Comparison of ENCODE assay signal across 8 cellular contexts in the genomic region with DNA sequence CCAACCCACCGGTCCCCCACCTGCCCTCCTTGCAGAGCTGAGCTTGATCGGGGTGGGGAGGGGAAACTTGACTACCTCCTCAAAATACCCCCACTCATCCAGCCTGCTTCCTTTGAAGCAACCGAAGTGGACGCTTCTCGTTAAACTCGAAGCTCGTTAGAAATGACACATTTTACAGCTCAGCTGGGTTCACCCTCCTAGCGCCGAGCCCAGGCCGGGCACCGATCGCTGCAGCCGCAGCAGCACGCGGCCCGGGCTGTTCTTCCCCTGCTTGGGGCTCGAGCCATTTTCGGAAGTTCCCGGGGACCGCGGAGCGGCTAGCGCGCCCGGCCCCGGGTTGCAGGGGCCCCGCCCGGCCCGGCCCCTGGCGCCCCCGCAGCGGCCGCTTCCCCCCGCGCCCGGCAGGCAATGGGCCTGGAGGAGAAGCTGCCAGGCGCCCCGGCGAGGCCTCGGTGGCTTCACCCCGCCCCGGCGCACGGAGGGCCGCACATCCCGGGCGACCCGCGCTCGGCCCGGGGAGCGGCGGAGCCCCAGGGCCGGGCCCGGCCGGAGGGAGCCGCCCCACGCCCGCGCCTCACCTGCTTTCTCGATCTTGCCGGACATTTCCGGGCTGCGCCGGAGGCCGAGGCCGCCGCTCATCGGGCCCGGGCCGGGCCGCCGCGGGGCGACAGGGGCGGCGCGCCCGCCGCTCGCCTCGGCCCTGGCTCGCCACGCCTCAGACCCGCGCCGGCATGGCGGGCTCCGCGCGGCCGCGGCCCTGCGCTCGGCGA. TPM values are rescaled to one million over a fixed set of nuclear protein-coding genes. Genes with fewer than 3 reads are reported as not detected.
DNase-seq lines count a peak whose midpoint lies in the region; ATAC-seq and TF ChIP-seq lines count a peak whose summit lies in the region.

No MANE protein-coding gene starts in this region.

- no peak for TF ChIP-seq CTCF in fibroblast of villous mesenchyme (IDR thresholded peaks at IDR 0.05; ENCODE audit: insufficient read depth, low read depth, low read length)
- TF ChIP-seq CTCF in neural progenitor cell (IDR thresholded peaks at IDR 0.05) = no peak

- no peaks in the 10 kb centered on the region for H3K27me3 ChIP-seq in CD4-positive, CD25-positive, alpha-beta regulatory T cell (ENCODE audit: control insufficient read depth, insufficient read depth, low read length)
- no peaks in the 10 kb centered on the region for H3K27me3 ChIP-seq in neural progenitor cell

- peaks cover 64% of the 10 kb centered on the region for H3K4me1 ChIP-seq in CD4-positive, CD25-positive, alpha-beta regulatory T cell (ENCODE audit: control insufficient read depth, insufficient read depth, low read length, poor library complexity, severe bottlenecking)
- peaks cover 6% of the 10 kb centered on the region for H3K4me1 ChIP-seq in neural progenitor cell

- H3K79me2 ChIP-seq in neural progenitor cell (ENCODE audit: low read depth) = peaks cover 50% of the 10 kb centered on the region

- peak; percentile 15 to 22 for ATAC-seq in CD4-positive, CD25-positive, alpha-beta regulatory T cell (ENCODE audit: low read depth in 2 of 2)
- peak; percentile 33 for ATAC-seq in GM21381 (IDR thresholded peaks at IDR 0.05; ENCODE audit: unreplicated experiment)
- peak; percentile 36 for ATAC-seq in activated T-helper 17 cell treated with anti-CD3 and anti-CD28 coated beads, Interleukin-2, amount 50 U/mL, for 72 hours (replicated peaks)

- H3K27ac Mint-ChIP-seq in CD4-positive, CD25-positive, alpha-beta regulatory T cell = peak overlapping the region; percentile 89 to 94 (median 93)
- peak overlapping the region; percentile 78 for H3K27ac Mint-ChIP-seq in activated T-helper 17 cell treated with anti-CD3 and anti-CD28 coated beads, Interleukin-2, amount 50 U/mL, for 72 hours
- peak overlapping the region; percentile 62 for H3K27ac Mint-ChIP-seq in neural progenitor cell

- H4K20me1 ChIP-seq in neural progenitor cell (ENCODE audit: low read depth) = peaks cover 30% of the 10 kb centered on the region

- peak overlapping the region; percentile 76 for H3K4me2 ChIP-seq in neural progenitor cell

- peaks cover 11 to 65% (median 46%) of the 10 kb centered on the region in 4 donors for H3K4me1 Mint-ChIP-seq in CD4-positive, CD25-positive, alpha-beta regulatory T cell
- peaks cover 44% of the 10 kb centered on the region for H3K4me1 Mint-ChIP-seq in activated T-helper 17 cell treated with anti-CD3 and anti-CD28 coated beads, Interleukin-2, amount 50 U/mL, for 72 hours
- H3K4me1 Mint-ChIP-seq in neural progenitor cell = peaks cover 24% of the 10 kb centered on the region

- H3F3A ChIP-seq in neural progenitor cell (ENCODE audit: low read depth) = no peaks in the 10 kb centered on the region

- H3K4me3 ChIP-seq in CD4-positive, CD25-positive, alpha-beta regulatory T cell (ENCODE audit: low read depth, low read length) = peak overlapping the region; percentile 90
- H3K4me3 ChIP-seq in fibroblast of villous mesenchyme (ENCODE audit: low read depth, low read length) (peak overlapping the region; percentile 68), neural progenitor cell (peak overlapping the region; percentile 79)

- no peaks in the 10 kb centered on the region for H3K36me3 ChIP-seq in CD4-positive, CD25-positive, alpha-beta regulatory T cell (ENCODE audit: control insufficient read depth, insufficient read depth, low read length)
- H3K36me3 ChIP-seq in neural progenitor cell = no peaks in the 10 kb centered on the region

- H3K27ac ChIP-seq in CD4-positive, CD25-positive, alpha-beta regulatory T cell (ENCODE audit: insufficient read depth, low read length, poor library complexity, severe bottlenecking) = peak overlapping the region; percentile 63
- H3K27ac ChIP-seq in neural progenitor cell = no peak overlapping the region

- peaks cover 9% of the 10 kb centered on the region for H3K36me3 Mint-ChIP-seq in CD4-positive, CD25-positive, alpha-beta regulatory T cell
- peaks cover 44% of the 10 kb centered on the region for H3K36me3 Mint-ChIP-seq in activated T-helper 17 cell treated with anti-CD3 and anti-CD28 coated beads, Interleukin-2, amount 50 U/mL, for 72 hours (ENCODE audit: low read depth)
- H3K36me3 Mint-ChIP-seq in neural progenitor cell = peaks cover 25% of the 10 kb centered on the region

- peaks cover 0 to 1% (median 0%) of the 10 kb centered on the region in 7 donors for H3K9me3 Mint-ChIP-seq in CD4-positive, CD25-positive, alpha-beta regulatory T cell
- no peaks in the 10 kb centered on the region for H3K9me3 Mint-ChIP-seq in activated T-helper 17 cell treated with anti-CD3 and anti-CD28 coated beads, Interleukin-2, amount 50 U/mL, for 72 hours
- peaks cover 9% of the 10 kb centered on the region for H3K9me3 Mint-ChIP-seq in neural progenitor cell

- H2AFZ ChIP-seq in neural progenitor cell (replicated peaks) = peak overlapping the region; percentile 86

- peak; percentile 22 to 55 (median 42) for DNase-seq in CD4-positive, CD25-positive, alpha-beta regulatory T cell
- DNase-seq in M059J (ENCODE audit: low read depth) (peak; percentile 46), fibroblast of villous mesenchyme (ENCODE audit: low read depth) (peak; percentile 33), neural progenitor cell (ENCODE audit: low spot score) (peak; percentile 68), SKM-1 treated with dmso at 0.1 percent for 144 hours (lab: John Stamatoyannopoulos, UW; ENCODE audit: unreplicated experiment) (no peak), SW480 (ENCODE audit: low spot score) (no peak)

- no peak overlapping the region for H3K9ac ChIP-seq in neural progenitor cell

- no peaks in the 10 kb centered on the region for H3K27me3 Mint-ChIP-seq in CD4-positive, CD25-positive, alpha-beta regulatory T cell
- no peaks in the 10 kb centered on the region for H3K27me3 Mint-ChIP-seq in activated T-helper 17 cell treated with anti-CD3 and anti-CD28 coated beads, Interleukin-2, amount 50 U/mL, for 72 hours
- H3K27me3 Mint-ChIP-seq in neural progenitor cell (ENCODE audit: insufficient read depth, low read depth) = peaks cover 11% of the 10 kb centered on the region

- H3K9me3 ChIP-seq in CD4-positive, CD25-positive, alpha-beta regulatory T cell (ENCODE audit: control insufficient read depth in 2 of 2, low read length in 2 of 2) = no peaks in the 10 kb centered on the region
- H3K9me3 ChIP-seq in neural progenitor cell (ENCODE audit: low read depth) = no peaks in the 10 kb centered on the region

- peak overlapping the region; percentile 89 to 95 (median 94) for H3K4me3 Mint-ChIP-seq in CD4-positive, CD25-positive, alpha-beta regulatory T cell
- peak overlapping the region; percentile 87 for H3K4me3 Mint-ChIP-seq in activated T-helper 17 cell treated with anti-CD3 and anti-CD28 coated beads, Interleukin-2, amount 50 U/mL, for 72 hours
- peak overlapping the region; percentile 95 for H3K4me3 Mint-ChIP-seq in neural progenitor cell

RNA-seq across cellular contexts. Expression of gene RAPGEF1, which starts 0.5 kb away (rescaled TPM):
- 159 TPM for total RNA-seq in CD4-positive, CD25-positive, alpha-beta regulatory T cell
- 1 to 10 TPM; 3.8 to 7.3 (median 4.6) TPM for polyA plus RNA-seq in CD4-positive, CD25-positive, alpha-beta regulatory T cell
- total RNA-seq in M059J (2014; rRNA removed; shearing (Covaris generic)) = 14.5 and 30.8 TPM in 2 replicates
- 100 to 1,000 TPM; 147 to 167 TPM for total RNA-seq in activated T-helper 17 cell treated with anti-CD3 and anti-CD28 coated beads, Interleukin-2, amount 50 U/mL, for 72 hours
- 22.9 and 27.7 TPM in 2 replicates for total RNA-seq in fibroblast of villous mesenchyme
- 33.3 and 34.6 TPM in 2 replicates for total RNA-seq in neural progenitor cell (ENCODE audit: low replicate concordance)

Comparison
In these comparisons a context has a peak if more than half of its experiments do, and no peak if none do; other contexts are left out.
1. DNase-seq: peak in CD4-positive, CD25-positive, alpha-beta regulatory T cell (3 of 3), M059J (single experiment), fibroblast of villous mesenchyme (single experiment) and neural progenitor cell (single experiment); none in SKM-1 treated with dmso at 0.1 percent for 144 hours (single experiment) and SW480 (single experiment).
2. Peak in every context shown above with its lines, with median percentiles within 50 percentile points of each other: ATAC-seq, H3K4me3 ChIP-seq, H3K27ac Mint-ChIP-seq and H3K4me3 Mint-ChIP-seq.